In the genomic region with DNA sequence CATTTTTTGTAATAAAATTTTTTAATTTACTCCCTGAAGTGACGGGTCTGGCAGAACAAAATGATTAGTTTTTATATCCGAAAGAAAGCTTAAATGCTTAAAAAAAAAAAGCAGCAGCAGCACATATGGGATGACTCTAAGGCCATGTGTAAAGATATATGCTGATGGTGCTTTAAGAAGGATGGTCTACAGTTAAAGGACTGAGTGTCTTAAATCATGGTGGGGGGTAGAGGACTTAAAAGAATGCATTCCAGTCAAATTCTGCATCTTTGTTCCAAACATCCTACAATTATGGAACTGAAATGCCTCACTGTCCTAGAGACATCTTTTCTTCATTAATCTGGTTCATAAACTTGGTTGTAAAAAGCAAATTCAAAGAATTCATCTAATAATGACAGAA, we compare ENCODE assay signal across 1 cellular context.
TF ChIP-seq lines count a peak whose summit lies in the region.

No MANE protein-coding gene starts in this region.

TF ChIP-seq in K562, 482 proteins besides CTCF, POLR2A, EP300 and RAD21:
- TF ChIP-seq MAFK (IDR thresholded peaks at IDR 0.05; ENCODE audit: low read length) (no peak), RBFOX2 (IDR thresholded peaks at IDR 0.05; ENCODE audit: low read depth, low read length) (no peak), NEUROD1 (IDR thresholded peaks at IDR 0.05; ENCODE audit: borderline replicate concordance, low read depth, low read length, partially characterized antibody) (no peak), ASH1L (IDR thresholded peaks at IDR 0.05; ENCODE audit: borderline replicate concordance, low read depth, partially characterized antibody) (no peak), SOX6 (IDR thresholded peaks at IDR 0.05) (no peak), NCOR1 (IDR thresholded peaks at IDR 0.05) (no peak), ZNF316 (IDR thresholded peaks at IDR 0.05) (peak; percentile 58), CBX1 (IDR thresholded peaks at IDR 0.05; ENCODE audit: low read depth) (no peak), NFATC3 (IDR thresholded peaks at IDR 0.05) (no peak), ZSCAN32 (CRISPR knock-in tag; IDR thresholded peaks at IDR 0.05) (no peak), C11orf30 (IDR thresholded peaks at IDR 0.05; ENCODE audit: low read depth) (0 out of 2 replicates have a peak, but pooled peaks have one; percentile 8), NCOA4 (IDR thresholded peaks at IDR 0.05; ENCODE audit: partially characterized antibody) (no peak), MAFG (tag; conservative IDR thresholded peaks at IDR 0.05) (no peak), HDAC2 (IDR thresholded peaks at IDR 0.05) (no peak)
- TF ChIP-seq, protein P1, sequence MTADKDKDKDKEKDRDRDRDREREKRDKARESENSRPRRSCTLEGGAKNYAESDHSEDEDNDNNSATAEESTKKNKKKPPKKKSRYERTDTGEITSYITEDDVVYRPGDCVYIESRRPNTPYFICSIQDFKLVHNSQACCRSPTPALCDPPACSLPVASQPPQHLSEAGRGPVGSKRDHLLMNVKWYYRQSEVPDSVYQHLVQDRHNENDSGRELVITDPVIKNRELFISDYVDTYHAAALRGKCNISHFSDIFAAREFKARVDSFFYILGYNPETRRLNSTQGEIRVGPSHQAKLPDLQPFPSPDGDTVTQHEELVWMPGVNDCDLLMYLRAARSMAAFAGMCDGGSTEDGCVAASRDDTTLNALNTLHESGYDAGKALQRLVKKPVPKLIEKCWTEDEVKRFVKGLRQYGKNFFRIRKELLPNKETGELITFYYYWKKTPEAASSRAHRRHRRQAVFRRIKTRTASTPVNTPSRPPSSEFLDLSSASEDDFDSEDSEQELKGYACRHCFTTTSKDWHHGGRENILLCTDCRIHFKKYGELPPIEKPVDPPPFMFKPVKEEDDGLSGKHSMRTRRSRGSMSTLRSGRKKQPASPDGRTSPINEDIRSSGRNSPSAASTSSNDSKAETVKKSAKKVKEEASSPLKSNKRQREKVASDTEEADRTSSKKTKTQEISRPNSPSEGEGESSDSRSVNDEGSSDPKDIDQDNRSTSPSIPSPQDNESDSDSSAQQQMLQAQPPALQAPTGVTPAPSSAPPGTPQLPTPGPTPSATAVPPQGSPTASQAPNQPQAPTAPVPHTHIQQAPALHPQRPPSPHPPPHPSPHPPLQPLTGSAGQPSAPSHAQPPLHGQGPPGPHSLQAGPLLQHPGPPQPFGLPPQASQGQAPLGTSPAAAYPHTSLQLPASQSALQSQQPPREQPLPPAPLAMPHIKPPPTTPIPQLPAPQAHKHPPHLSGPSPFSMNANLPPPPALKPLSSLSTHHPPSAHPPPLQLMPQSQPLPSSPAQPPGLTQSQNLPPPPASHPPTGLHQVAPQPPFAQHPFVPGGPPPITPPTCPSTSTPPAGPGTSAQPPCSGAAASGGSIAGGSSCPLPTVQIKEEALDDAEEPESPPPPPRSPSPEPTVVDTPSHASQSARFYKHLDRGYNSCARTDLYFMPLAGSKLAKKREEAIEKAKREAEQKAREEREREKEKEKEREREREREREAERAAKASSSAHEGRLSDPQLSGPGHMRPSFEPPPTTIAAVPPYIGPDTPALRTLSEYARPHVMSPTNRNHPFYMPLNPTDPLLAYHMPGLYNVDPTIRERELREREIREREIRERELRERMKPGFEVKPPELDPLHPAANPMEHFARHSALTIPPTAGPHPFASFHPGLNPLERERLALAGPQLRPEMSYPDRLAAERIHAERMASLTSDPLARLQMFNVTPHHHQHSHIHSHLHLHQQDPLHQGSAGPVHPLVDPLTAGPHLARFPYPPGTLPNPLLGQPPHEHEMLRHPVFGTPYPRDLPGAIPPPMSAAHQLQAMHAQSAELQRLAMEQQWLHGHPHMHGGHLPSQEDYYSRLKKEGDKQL (CRISPR knock-in tag; IDR thresholded peaks at IDR 0.05; ENCODE audit: borderline replicate concordance): no peak
- TF ChIP-seq, protein P2, sequence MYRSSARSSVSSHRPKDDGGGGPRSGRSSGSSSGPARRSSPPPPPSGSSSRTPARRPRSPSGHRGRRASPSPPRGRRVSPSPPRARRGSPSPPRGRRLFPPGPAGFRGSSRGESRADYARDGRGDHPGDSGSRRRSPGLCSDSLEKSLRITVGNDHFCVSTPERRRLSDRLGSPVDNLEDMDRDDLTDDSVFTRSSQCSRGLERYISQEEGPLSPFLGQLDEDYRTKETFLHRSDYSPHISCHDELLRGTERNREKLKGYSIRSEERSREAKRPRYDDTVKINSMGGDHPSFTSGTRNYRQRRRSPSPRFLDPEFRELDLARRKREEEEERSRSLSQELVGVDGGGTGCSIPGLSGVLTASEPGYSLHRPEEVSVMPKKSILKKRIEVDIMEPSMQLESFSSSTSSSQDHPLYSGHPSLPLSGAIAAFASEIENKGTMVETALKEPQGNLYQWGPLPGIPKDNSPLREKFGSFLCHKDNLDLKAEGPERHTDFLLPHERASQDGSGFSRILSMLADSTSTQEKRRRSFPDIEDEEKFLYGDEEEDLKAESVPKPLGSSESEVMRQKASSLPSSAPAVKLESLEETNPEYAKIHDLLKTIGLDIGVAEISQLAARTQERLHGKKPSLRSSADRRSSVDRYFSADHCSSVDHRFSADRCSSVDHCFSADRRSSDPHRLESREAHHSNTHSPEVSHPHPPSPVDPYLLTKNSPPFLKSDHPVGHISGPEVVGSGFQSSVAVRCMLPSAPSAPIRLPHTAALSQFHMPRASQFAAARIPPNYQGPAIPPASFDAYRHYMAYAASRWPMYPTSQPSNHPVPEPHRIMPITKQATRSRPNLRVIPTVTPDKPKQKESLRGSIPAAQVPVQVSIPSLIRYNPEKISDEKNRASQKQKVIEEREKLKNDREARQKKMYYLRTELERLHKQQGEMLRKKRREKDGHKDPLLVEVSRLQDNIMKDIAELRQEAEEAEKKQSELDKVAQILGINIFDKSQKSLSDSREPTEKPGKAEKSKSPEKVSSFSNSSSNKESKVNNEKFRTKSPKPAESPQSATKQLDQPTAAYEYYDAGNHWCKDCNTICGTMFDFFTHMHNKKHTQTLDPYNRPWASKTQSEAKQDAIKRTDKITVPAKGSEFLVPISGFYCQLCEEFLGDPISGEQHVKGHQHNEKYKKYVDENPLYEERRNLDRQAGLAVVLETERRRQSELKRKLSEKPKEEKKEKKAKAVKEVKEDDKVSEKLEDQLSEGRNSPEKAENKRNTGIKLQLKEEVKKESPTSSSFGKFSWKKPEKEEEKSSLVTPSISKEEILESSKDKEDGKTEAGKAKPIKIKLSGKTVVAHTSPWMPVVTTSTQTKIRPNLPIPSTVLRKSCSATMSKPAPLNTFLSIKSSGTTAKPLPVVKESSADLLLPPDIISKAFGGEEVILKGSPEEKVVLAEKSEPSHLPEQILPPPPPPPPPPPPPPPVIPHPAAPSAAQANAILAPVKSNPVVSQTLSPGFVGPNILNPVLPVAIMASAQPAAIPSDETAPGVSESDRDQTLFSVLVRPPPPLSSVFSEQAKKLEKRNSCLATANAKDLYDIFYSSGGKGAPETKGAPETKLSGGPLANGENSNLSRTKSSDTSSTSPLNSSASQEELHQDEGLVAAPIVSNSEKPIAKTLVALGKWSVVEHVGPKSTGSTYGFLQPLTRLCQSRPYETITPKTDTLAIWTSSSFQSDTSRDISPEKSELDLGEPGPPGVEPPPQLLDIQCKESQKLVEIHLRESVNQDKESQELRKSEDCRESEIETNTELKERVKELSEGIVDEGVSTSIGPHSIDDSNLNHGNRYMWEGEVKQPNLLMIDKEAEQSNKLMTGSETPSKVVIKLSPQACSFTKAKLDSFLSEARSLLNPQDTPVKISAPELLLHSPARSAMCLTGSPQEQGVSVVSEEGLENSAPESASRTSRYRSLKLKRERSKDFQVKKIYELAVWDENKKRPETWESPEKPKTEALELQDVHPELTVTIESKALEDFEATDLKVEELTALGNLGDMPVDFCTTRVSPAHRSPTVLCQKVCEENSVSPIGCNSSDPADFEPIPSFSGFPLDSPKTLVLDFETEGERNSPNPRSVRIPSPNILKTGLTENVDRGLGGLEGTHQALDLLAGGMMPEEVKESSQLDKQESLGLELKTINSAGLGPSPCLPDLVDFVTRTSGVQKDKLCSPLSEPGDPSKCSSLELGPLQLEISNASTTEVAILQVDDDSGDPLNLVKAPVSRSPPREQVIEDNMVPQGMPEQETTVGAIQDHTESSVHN (IDR thresholded peaks at IDR 0.05; ENCODE audit: borderline replicate concordance in 1 of 2, low read depth in 1 of 2): no peak
- TF ChIP-seq, protein P3, sequence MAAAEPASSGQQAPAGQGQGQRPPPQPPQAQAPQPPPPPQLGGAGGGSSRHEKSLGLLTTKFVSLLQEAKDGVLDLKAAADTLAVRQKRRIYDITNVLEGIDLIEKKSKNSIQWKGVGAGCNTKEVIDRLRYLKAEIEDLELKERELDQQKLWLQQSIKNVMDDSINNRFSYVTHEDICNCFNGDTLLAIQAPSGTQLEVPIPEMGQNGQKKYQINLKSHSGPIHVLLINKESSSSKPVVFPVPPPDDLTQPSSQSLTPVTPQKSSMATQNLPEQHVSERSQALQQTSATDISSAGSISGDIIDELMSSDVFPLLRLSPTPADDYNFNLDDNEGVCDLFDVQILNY (CRISPR knock-in tag; IDR thresholded peaks at IDR 0.05): no peak
